Comparison of ENCODE assay signal across 27 cellular contexts in genomic region chr2:143313861-143314260, GRCh38.
"Had no signal": no experiment of that assay in that cellular context is flagged by ENCODE, and none has a peak within 500 bp of the region (broad histone marks: within the 10 kb centered on the region; RNA-seq: fewer than 3 reads in every experiment).

No MANE protein-coding gene starts in this region.

- H3K9me3 ChIP-seq: left ventricle myocardium inferior, psoas muscle, suprapubic skin, thoracic aorta, tibial artery, upper lobe of right lung had no signal

- H3K4me3 Mint-ChIP-seq: immature natural killer cell; mesothelial cell of epicardium; naive B cell; natural killer cell; nephron progenitor cell; stimulated activated naive CD8-positive, alpha-beta T cell treated with anti-CD3 and anti-CD28 coated beads, Interleukin-15, Interleukin-2, amounts not matched to agents 100 ng/mL and 50 ng/mL, for 24 hours had no signal

- H3K79me2 ChIP-seq: parathyroid adenoma had no signal

- H3K36me3 Mint-ChIP-seq: immature natural killer cell, mesothelial cell of epicardium, natural killer cell had no signal

- ATAC-seq: natural killer cell, psoas muscle, sciatic nerve, upper lobe of right lung had no signal

- H3K27me3 Mint-ChIP-seq: naive B cell; stimulated activated naive CD8-positive, alpha-beta T cell treated with anti-CD3 and anti-CD28 coated beads, Interleukin-15, Interleukin-2, amounts not matched to agents 100 ng/mL and 50 ng/mL, for 24 hours had no signal

- H3K4me1 ChIP-seq: left ventricle myocardium inferior, parathyroid adenoma, psoas muscle, suprapubic skin, tibial artery, upper lobe of right lung had no signal

- H3K36me3 ChIP-seq: left ventricle myocardium inferior, suprapubic skin, thoracic aorta, tibial artery, upper lobe of right lung had no signal

- H3K9ac ChIP-seq: parathyroid adenoma had no signal

- FAIRE-seq: islet of Langerhans, urothelium cell line had no signal

- H3K27ac ChIP-seq: left ventricle myocardium inferior, parathyroid adenoma, psoas muscle, skin epidermis, suprapubic skin, thoracic aorta, tibial artery, upper lobe of right lung had no signal

- H3K9me3 Mint-ChIP-seq: immature natural killer cell; mesothelial cell of epicardium; naive B cell; natural killer cell; nephron progenitor cell; stimulated activated naive CD8-positive, alpha-beta T cell treated with anti-CD3 and anti-CD28 coated beads, Interleukin-15, Interleukin-2, amounts not matched to agents 100 ng/mL and 50 ng/mL, for 24 hours had no signal

- H3K27me3 ChIP-seq: suprapubic skin, tibial artery, upper lobe of right lung had no signal

- H2AFZ ChIP-seq: parathyroid adenoma had no signal

- H3K27ac Mint-ChIP-seq: mesothelial cell of epicardium; nephron progenitor cell; stimulated activated naive CD8-positive, alpha-beta T cell treated with anti-CD3 and anti-CD28 coated beads, Interleukin-15, Interleukin-2, amounts not matched to agents 100 ng/mL and 50 ng/mL, for 24 hours had no signal

- H3K4me3 ChIP-seq: left ventricle myocardium inferior, lung, psoas muscle, skin epidermis, suprapubic skin, thoracic aorta, tibial artery, upper lobe of right lung had no signal

- DNase-seq: hypothalamus; immature natural killer cell; left ventricle myocardium inferior; mesendoderm; naive B cell; natural killer cell; nephron progenitor cell; occipital lobe; psoas muscle; stimulated activated CD4-positive, alpha-beta T cell treated with anti-CD3 and anti-CD28 coated beads, Interleukin-12 subunit alpha, Interleukin-12 subunit beta, amount 100 ng/mL, for 4 hours; stimulated activated CD4-positive, alpha-beta T cell treated with anti-CD3 and anti-CD28 coated beads, Interleukin-15, amount 100 ng/mL, for 24 hours; stimulated activated CD4-positive, alpha-beta T cell treated with anti-CD3 and anti-CD28 coated beads, Interleukin-2, amount 100 ng/mL, for 24 hours; stimulated activated CD4-positive, alpha-beta T cell treated with anti-CD3 and anti-CD28 coated beads, Interleukin-4, amount 100 ng/mL, for 1 hour; stimulated activated naive CD4-positive, alpha-beta T cell; tibial artery; trophoblast cell; upper lobe of right lung had no signal
